1 cellular context compared by ENCODE assay signal in genomic region chr5:77498952-77499351, GRCh38.
TF ChIP-seq lines count a peak whose summit lies in the region.

No MANE protein-coding gene starts in this region.

TF ChIP-seq in HEK293, 187 proteins besides CTCF, POLR2A, EP300 and RAD21 (continued from another document):
- 0 out of 2 replicates have a peak, but pooled peaks have one; percentile 14 for TF ChIP-seq ATF2 (tag by site-specific recombination; IDR thresholded peaks at IDR 0.05; ENCODE audit: low read depth)
